8 cellular contexts compared by ENCODE assay signal in genomic region chr21:46284077-46284644, GRCh38. TPM values are rescaled to one million over a fixed set of nuclear protein-coding genes. Genes with fewer than 3 reads are reported as not detected.
A peak's percentile ranks its signal among the peaks of the same experiment; 100 is the strongest.
DNase-seq lines count a peak whose midpoint lies in the region; ATAC-seq, FAIRE-seq and TF ChIP-seq lines count a peak whose summit lies in the region.

No MANE protein-coding gene starts in this region.

- intact Hi-C loops in CD8-positive, alpha-beta T cell (cut with DNase I, micrococcal nuclease): loop anchor here (2.0 to 10.0 kb wide), 4 partner anchors 139 to 313 kb away; partner anchors contain the start of gene DIP2A (in 1 of the 2)

- peaks cover 67% of the 10 kb centered on the region for H3K4me1 Mint-ChIP-seq in CD8-positive, alpha-beta T cell (ENCODE audit: low read depth)
- H3K4me1 Mint-ChIP-seq in activated naive CD8-positive, alpha-beta T cell treated with anti-CD3 and anti-CD28 coated beads, Interleukin-2, amount 10 ng/mL, durations not matched to agents 7 days and 5 days: peaks cover 34% of the 10 kb centered on the region
- peaks cover 31 to 54% (median 41%) of the 10 kb centered on the region in 3 donors for H3K4me1 Mint-ChIP-seq in naive B cell

- H3K79me2 ChIP-seq in Karpas-422 (ENCODE audit: low read length): peaks cover 67% of the 10 kb centered on the region

- no peak overlapping the region for H3K27ac Mint-ChIP-seq in CD8-positive, alpha-beta T cell
- H3K27ac Mint-ChIP-seq in activated naive CD8-positive, alpha-beta T cell treated with anti-CD3 and anti-CD28 coated beads, Interleukin-2, amount 10 ng/mL, durations not matched to agents 7 days and 5 days: peak overlapping the region; percentile 83
- peak overlapping the region in 4 of 6 donors; percentile 72 to 92 (median 80) for H3K27ac Mint-ChIP-seq in naive B cell

- no peaks in the 10 kb centered on the region for H3K27me3 ChIP-seq in CD8-positive, alpha-beta T cell (ENCODE audit: insufficient read depth, low read length)
- H3K27me3 ChIP-seq in Karpas-422 (ENCODE audit: low read length): no peaks in the 10 kb centered on the region

- no peaks in the 10 kb centered on the region for H3K9me3 Mint-ChIP-seq in CD8-positive, alpha-beta T cell
- no peaks in the 10 kb centered on the region for H3K9me3 Mint-ChIP-seq in activated naive CD8-positive, alpha-beta T cell treated with anti-CD3 and anti-CD28 coated beads, Interleukin-2, amount 10 ng/mL, durations not matched to agents 7 days and 5 days
- H3K9me3 Mint-ChIP-seq in naive B cell: no peaks in the 10 kb centered on the region

- H3K27me3 Mint-ChIP-seq in CD8-positive, alpha-beta T cell (ENCODE audit: low read depth): no peaks in the 10 kb centered on the region
- H3K27me3 Mint-ChIP-seq in activated naive CD8-positive, alpha-beta T cell treated with anti-CD3 and anti-CD28 coated beads, Interleukin-2, amount 10 ng/mL, durations not matched to agents 7 days and 5 days: no peaks in the 10 kb centered on the region
- no peaks in the 10 kb centered on the region for H3K27me3 Mint-ChIP-seq in naive B cell

- peaks cover 38% of the 10 kb centered on the region for H3K4me1 ChIP-seq in CD8-positive, alpha-beta T cell (ENCODE audit: insufficient read depth, low read length)
- H3K4me1 ChIP-seq in Karpas-422 (ENCODE audit: low read length): peaks cover 38% of the 10 kb centered on the region

- H3K9me3 ChIP-seq in CD8-positive, alpha-beta T cell (ENCODE audit: low read length): no peaks in the 10 kb centered on the region
- no peaks in the 10 kb centered on the region for H3K9me3 ChIP-seq in Karpas-422 (ENCODE audit: low read length)

- peak overlapping the region; percentile 56 for H3K4me3 Mint-ChIP-seq in CD8-positive, alpha-beta T cell
- H3K4me3 Mint-ChIP-seq in activated naive CD8-positive, alpha-beta T cell treated with anti-CD3 and anti-CD28 coated beads, Interleukin-2, amount 10 ng/mL, durations not matched to agents 7 days and 5 days: peak overlapping the region; percentile 98
- peak overlapping the region in 7 of 8 donors; percentile 49 to 90 (median 80) for H3K4me3 Mint-ChIP-seq in naive B cell

- H3K36me3 ChIP-seq in CD8-positive, alpha-beta T cell (ENCODE audit: insufficient read depth, low read length): peaks cover 12% of the 10 kb centered on the region
- peaks cover 32% of the 10 kb centered on the region; the same call in 1 of the 2 replicates for H3K36me3 ChIP-seq in Karpas-422 (ENCODE audit: insufficient read depth, low read length)

- TF ChIP-seq CTCF in CD8-positive, alpha-beta T cell (IDR thresholded peaks at IDR 0.05): no peak

- POLR2A ChIA-PET in CD8-positive, alpha-beta T cell (lab: Charles Lee): interaction anchor here (0.6 to 1.3 kb wide), 2 partner anchors 39 to 359 kb away, joined by 3 read pairs; no protein-coding TSS in a partner anchor
- POLR2A ChIA-PET in activated naive CD8-positive, alpha-beta T cell treated with anti-CD3 and anti-CD28 coated beads, Interleukin-2, amount 10 ng/mL, durations not matched to agents 7 days and 5 days (lab: Charles Lee): interaction anchor here (0.8 to 2.9 kb wide), 3 partner anchors 11 to 38 kb away, joined by 3 to 14 read pairs (median 3); no protein-coding TSS in a partner anchor

- no peak for DNase-seq in CD8-positive, alpha-beta T cell
- DNase-seq in Karpas-422 (no peak), naive B cell (no peak), NCI-H524 treated with DMSO at 0.1 percent for 48 hours (lab: John Stamatoyannopoulos, UW) (no peak), DMS114 treated with DMSO at 0.1 percent for 48 hours (lab: John Stamatoyannopoulos, UW; ENCODE audit: unreplicated experiment) (no peak), HTR-8/SVneo (ENCODE audit: insufficient read length, low spot score) (no peak), NCI-H446 (lab: John Stamatoyannopoulos, UW) (no peak)
- no peak for DNase-seq in activated naive CD8-positive, alpha-beta T cell treated with anti-CD3 and anti-CD28 coated beads, Interleukin-2, amount 10 ng/mL, durations not matched to agents 7 days and 5 days

- H2AFZ ChIP-seq in Karpas-422 (ENCODE audit: low read length): no peak overlapping the region

- H3K36me3 Mint-ChIP-seq in CD8-positive, alpha-beta T cell: peaks cover 58% of the 10 kb centered on the region
- peaks cover 33% of the 10 kb centered on the region for H3K36me3 Mint-ChIP-seq in activated naive CD8-positive, alpha-beta T cell treated with anti-CD3 and anti-CD28 coated beads, Interleukin-2, amount 10 ng/mL, durations not matched to agents 7 days and 5 days
- peaks cover 0 to 14% of the 10 kb centered on the region in 2 donors for H3K36me3 Mint-ChIP-seq in naive B cell

- H4K20me1 ChIP-seq in Karpas-422 (ENCODE audit: insufficient read depth, low read depth, low read length): 0 out of 2 replicates have a peak, but pooled peaks cover 3% of the 10 kb centered on the region

- CTCF ChIA-PET in CD8-positive, alpha-beta T cell (lab: Charles Lee): interaction anchor here (1.7 to 2.5 kb wide), 2 partner anchors 12 to 141 kb away, joined by 5 to 6 read pairs; no protein-coding TSS in a partner anchor

- no peak overlapping the region for H3K27ac ChIP-seq in CD8-positive, alpha-beta T cell (ENCODE audit: low read depth, low read length)
- peak overlapping the region; percentile 97 for H3K27ac ChIP-seq in Karpas-422 (ENCODE audit: low read length)

- ATAC-seq in CD8-positive, alpha-beta T cell: no peak
- no peak for ATAC-seq in activated naive CD8-positive, alpha-beta T cell treated with anti-CD3 and anti-CD28 coated beads, Interleukin-2, amount 10 ng/mL, durations not matched to agents 7 days and 5 days (ENCODE audit: low read depth)
- ATAC-seq in naive B cell (ENCODE audit: low read depth in 2 of 2): no peak

- peak overlapping the region; percentile 96 for H3K9ac ChIP-seq in Karpas-422 (ENCODE audit: low read length)

- no peak overlapping the region for H3K4me3 ChIP-seq in CD8-positive, alpha-beta T cell (ENCODE audit: low read depth, low read length)
- H3K4me3 ChIP-seq in Karpas-422 (ENCODE audit: low read length): peak overlapping the region; percentile 97

- no peak for FAIRE-seq in HTR-8/SVneo (lab: Jason Lieb, UNC)

- H3K9me2 ChIP-seq in Karpas-422 (replicated peaks; ENCODE audit: insufficient read depth, low read length): no peaks in the 10 kb centered on the region

- peak overlapping the region; percentile 69 for H3K4me2 ChIP-seq in Karpas-422 (ENCODE audit: low read depth, low read length, poor library complexity, severe bottlenecking)

RNA-seq across cellular contexts. Expression of gene MCM3AP, which starts 1.2 kb away (rescaled TPM):
- total RNA-seq in CD8-positive, alpha-beta T cell: 10 to 100 TPM; 90.1 to 97.7 TPM
- 60.5 and 139 TPM in 2 replicates for total RNA-seq in Karpas-422 (2014; rRNA removed; shearing (Covaris generic); ENCODE audit: low replicate concordance)
- 100 to 1,000 TPM; 130 to 150 TPM for total RNA-seq in activated naive CD8-positive, alpha-beta T cell treated with anti-CD3 and anti-CD28 coated beads, Interleukin-2, amount 10 ng/mL, durations not matched to agents 7 days and 5 days
- 10 to 100 TPM; 16.3 to 57.9 (median 38.9) TPM for polyA plus RNA-seq in naive B cell (ENCODE audit: low read depth in 6 of 6)

RNA-seq across cellular contexts. Expression of gene YBEY, which starts 2.0 kb away (rescaled TPM):
- total RNA-seq in CD8-positive, alpha-beta T cell: 10 to 100 TPM; 10.8 to 13.6 TPM
- total RNA-seq in Karpas-422 (2014; rRNA removed; shearing (Covaris generic); ENCODE audit: low replicate concordance): 38.5 and 88.4 TPM in 2 replicates
- total RNA-seq in activated naive CD8-positive, alpha-beta T cell treated with anti-CD3 and anti-CD28 coated beads, Interleukin-2, amount 10 ng/mL, durations not matched to agents 7 days and 5 days: 10 to 100 TPM in 1 of 2 experiments, 1 to 10 TPM in 1; 9.6 to 10.7 TPM
- 10 to 100 TPM; 14.1 to 25.5 (median 20.5) TPM for polyA plus RNA-seq in naive B cell (ENCODE audit: low read depth in 6 of 6)

RNA-seq across cellular contexts. Expression of gene C21orf58, which starts 39.5 kb away (rescaled TPM):
- 1 to 10 TPM; 1.2 to 1.5 TPM for total RNA-seq in CD8-positive, alpha-beta T cell
- 13.9 and 31.5 TPM in 2 replicates for total RNA-seq in Karpas-422 (2014; rRNA removed; shearing (Covaris generic); ENCODE audit: low replicate concordance)
- total RNA-seq in activated naive CD8-positive, alpha-beta T cell treated with anti-CD3 and anti-CD28 coated beads, Interleukin-2, amount 10 ng/mL, durations not matched to agents 7 days and 5 days: 10 to 100 TPM; 50.1 to 53.9 TPM
- 1 to 10 TPM in 1 of 6 donors, under 1 TPM in 5; 0.24 to 1.1 (median 0.62) TPM for polyA plus RNA-seq in naive B cell (ENCODE audit: low read depth in 6 of 6)

RNA-seq across cellular contexts. Expression of gene PCNT, which starts 39.8 kb away (rescaled TPM):
- 10 to 100 TPM; 72.4 to 79.3 TPM for total RNA-seq in CD8-positive, alpha-beta T cell
- total RNA-seq in Karpas-422 (2014; rRNA removed; shearing (Covaris generic); ENCODE audit: low replicate concordance): 31.5 and 31.7 TPM in 2 replicates
- 10 to 100 TPM; 85.4 to 86.1 TPM for total RNA-seq in activated naive CD8-positive, alpha-beta T cell treated with anti-CD3 and anti-CD28 coated beads, Interleukin-2, amount 10 ng/mL, durations not matched to agents 7 days and 5 days
- 10 to 100 TPM in 4 of 6 donors, 1 to 10 TPM in 2; 4.7 to 32.5 (median 10.7) TPM for polyA plus RNA-seq in naive B cell (ENCODE audit: low read depth in 6 of 6)

RNA-seq across cellular contexts. Expression of gene LSS, which starts 55.6 kb away (rescaled TPM):
- 10 to 100 TPM; 22.5 to 22.6 TPM for total RNA-seq in CD8-positive, alpha-beta T cell
- total RNA-seq in Karpas-422 (2014; rRNA removed; shearing (Covaris generic); ENCODE audit: low replicate concordance): 40.3 and 62.0 TPM in 2 replicates
- total RNA-seq in activated naive CD8-positive, alpha-beta T cell treated with anti-CD3 and anti-CD28 coated beads, Interleukin-2, amount 10 ng/mL, durations not matched to agents 7 days and 5 days: 10 to 100 TPM; 57.6 to 66.7 TPM
- 10 to 100 TPM in 2 of 6 donors, 1 to 10 TPM in 4; 6.4 to 10.5 (median 8.9) TPM for polyA plus RNA-seq in naive B cell (ENCODE audit: low read depth in 6 of 6)
